ENCODE assay signal across 8 cellular contexts in genomic region chr6:44074383-44075136, GRCh38. TPM values are rescaled to one million over a fixed set of nuclear protein-coding genes. Genes with fewer than 3 reads are reported as not detected.
DNase-seq lines count a peak whose midpoint lies in the region; ATAC-seq and TF ChIP-seq lines count a peak whose summit lies in the region.

No MANE protein-coding gene starts in this region.

- H3K9me3 Mint-ChIP-seq in activated B cell treated with CpG ODN at 0.5 μM for 24 hours = no peaks in the 10 kb centered on the region

- POLR2A ChIA-PET in GM10248 (lab: Yijun Ruan, JAX) (no interaction called here), activated B cell treated with CpG ODN at 0.5 μM for 24 hours (lab: Charles Lee) (interaction anchor here (0.6 to 1.4 kb wide), 5 partner anchors 9 to 305 kb away, joined by 3 to 6 read pairs (median 5); partner anchors contain the start of genes MRPL14, TMEM63B and VEGFA)

- H3K27ac Mint-ChIP-seq in activated B cell treated with CpG ODN at 0.5 μM for 24 hours = peak overlapping the region; percentile 7

- no peaks in the 10 kb centered on the region for H3K36me3 Mint-ChIP-seq in activated B cell treated with CpG ODN at 0.5 μM for 24 hours (ENCODE audit: low read depth)

- H3K27me3 Mint-ChIP-seq in activated B cell treated with CpG ODN at 0.5 μM for 24 hours = peaks cover 30% of the 10 kb centered on the region

- peak overlapping the region; percentile 66 for H3K4me3 Mint-ChIP-seq in activated B cell treated with CpG ODN at 0.5 μM for 24 hours

- DNase-seq in GM10248 (ENCODE audit: extremely low spot score) (peak; percentile 85), activated B cell treated with CpG ODN at 0.5 μM for 24 hours (peak; percentile 56), medulla oblongata (ENCODE audit: extremely low spot score) (peak; percentile 89), SKM-1 treated with dmso at 0.1 percent for 144 hours (lab: John Stamatoyannopoulos, UW; ENCODE audit: unreplicated experiment) (no peak), HPDE6-E6E7 (ENCODE audit: extremely low spot score) (no peak)
- peak; percentile 61 to 70 for DNase-seq in stimulated activated CD8-positive, alpha-beta memory T cell treated with anti-CD3 and anti-CD28 coated beads, Interleukin-2, amount 100 ng/mL, for 48 hours (ENCODE audit: low read depth in 2 of 2)

- TF ChIP-seq CTCF in GM10248 (IDR thresholded peaks at IDR 0.05; ENCODE audit: control extremely low read depth, extremely low read depth, low read depth, missing control alignments) = peak; percentile 97
- peak; percentile 21 for TF ChIP-seq CTCF in activated B cell treated with CpG ODN at 0.5 μM for 24 hours (IDR thresholded peaks at IDR 0.05)

- H3K4me1 Mint-ChIP-seq in activated B cell treated with CpG ODN at 0.5 μM for 24 hours = peaks cover 20% of the 10 kb centered on the region

- ATAC-seq in HG03139 (IDR thresholded peaks at IDR 0.05; ENCODE audit: unreplicated experiment) = peak; percentile 32
- peak; percentile 60 for ATAC-seq in activated B cell treated with CpG ODN at 0.5 μM for 24 hours (ENCODE audit: low read depth)

- CTCF ChIA-PET in GM10248 (lab: Yijun Ruan, JAX) = interaction anchor here (0.7 to 10.2 kb wide), 65 partner anchors 10 to 466 kb away, joined by 3 to 174 read pairs (median 4); partner anchors contain the start of genes MRPS18A, RSPH9 and VEGFA
- CTCF ChIA-PET in activated B cell treated with CpG ODN at 0.5 μM for 24 hours (lab: Charles Lee) = interaction anchor here (0.8 to 4.0 kb wide), 15 partner anchors 9 to 466 kb away, joined by 3 to 50 read pairs (median 5); partner anchors contain the start of gene VEGFA

- intact Hi-C loops in activated B cell treated with CpG ODN at 0.5 μM for 24 hours (cut with micrococcal nuclease) = loop anchor here (1.0 to 5.0 kb wide), 4 partner anchors 72 to 407 kb away; no protein-coding TSS in a partner anchor

- H3K27ac ChIP-seq in cingulate gyrus (ENCODE audit: low read depth, low read length) = peak overlapping the region; percentile 81

RNA-seq across cellular contexts. Expression of gene MRPL14, which starts 52.7 kb away (rescaled TPM):
- 40.5 and 45.5 TPM in 2 replicates for total RNA-seq in activated B cell treated with CpG ODN at 0.5 μM for 24 hours

RNA-seq across cellular contexts. Expression of gene TMEM63B, which starts 52.8 kb away (rescaled TPM):
- 12.3 and 13.9 TPM in 2 replicates for total RNA-seq in activated B cell treated with CpG ODN at 0.5 μM for 24 hours

Comparison
In these comparisons a context has a peak if more than half of its experiments do, and no peak if none do; other contexts are left out.
1. DNase-seq: peak in GM10248 (single experiment), activated B cell treated with CpG ODN at 0.5 μM for 24 hours (single experiment), medulla oblongata (single experiment) and stimulated activated CD8-positive, alpha-beta memory T cell treated with anti-CD3 and anti-CD28 coated beads, Interleukin-2, amount 100 ng/mL, for 48 hours (2 of 2); none in SKM-1 treated with dmso at 0.1 percent for 144 hours (single experiment) and HPDE6-E6E7 (single experiment).